In the genomic region with DNA sequence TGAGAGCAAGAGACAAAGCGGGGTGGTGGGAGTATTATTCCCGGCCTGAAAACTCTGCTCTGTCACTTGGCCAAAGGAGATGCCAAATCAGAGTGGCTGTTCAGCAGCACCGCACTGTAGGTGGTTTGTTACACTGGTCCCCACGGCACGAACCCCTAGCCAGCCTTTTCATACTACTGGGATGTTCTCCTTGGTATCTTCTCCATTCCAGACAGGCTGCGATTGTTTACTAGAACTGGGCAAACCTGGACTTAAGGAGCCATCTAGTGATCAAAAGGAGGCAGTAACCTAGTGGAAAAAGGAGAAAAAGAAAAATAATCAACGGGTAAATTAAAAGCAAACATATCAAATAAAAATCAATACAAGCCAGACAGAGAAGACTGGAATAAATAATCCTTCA, we compare ENCODE assay signal across 8 cellular contexts. TPM values are rescaled to one million over a fixed set of nuclear protein-coding genes. Genes with fewer than 3 reads are reported as not detected.
DNase-seq lines count a peak whose midpoint lies in the region; ATAC-seq and TF ChIP-seq lines count a peak whose summit lies in the region.

No MANE protein-coding gene starts in this region.

- no peak overlapping the region for H3K9ac ChIP-seq in Karpas-422 (ENCODE audit: low read length)

- H3K4me3 Mint-ChIP-seq in activated CD4-positive, alpha-beta memory T cell treated with anti-CD3 and anti-CD28 coated beads for 36 hours = no peak overlapping the region

- H3K4me1 ChIP-seq in Karpas-422 (ENCODE audit: low read length) (no peaks in the 10 kb centered on the region), mucosa of descending colon (ENCODE audit: low read depth) (no peaks in the 10 kb centered on the region)

- no peaks in the 10 kb centered on the region for H3K9me2 ChIP-seq in Karpas-422 (replicated peaks; ENCODE audit: insufficient read depth, low read length)

- no peaks in the 10 kb centered on the region for H3K4me1 Mint-ChIP-seq in activated CD4-positive, alpha-beta memory T cell treated with anti-CD3 and anti-CD28 coated beads for 36 hours (ENCODE audit: low read depth)

- H3K36me3 ChIP-seq in Karpas-422 (ENCODE audit: insufficient read depth, low read length) (no peaks in the 10 kb centered on the region), mucosa of descending colon (ENCODE audit: low read depth) (no peaks in the 10 kb centered on the region)

- H2AFZ ChIP-seq in Karpas-422 (ENCODE audit: low read length) = no peak overlapping the region

- ATAC-seq in GM18519 (IDR thresholded peaks at IDR 0.05; ENCODE audit: low FRiP score, unreplicated experiment) (peak; percentile 59), mucosa of descending colon (peak; percentile 53), HG03354 (IDR thresholded peaks at IDR 0.05; ENCODE audit: poor library complexity, severe bottlenecking, unreplicated experiment) (no peak)

- TF ChIP-seq CTCF in astrocyte of the cerebellum (IDR thresholded peaks at IDR 0.05; ENCODE audit: low read depth, low read length, missing control alignments) = peak; percentile 61
- TF ChIP-seq CTCF in mucosa of descending colon (IDR thresholded peaks at IDR 0.05) = no peak

- peak; percentile 24 for DNase-seq in A172 (ENCODE audit: low spot score)
- peak; percentile 43 for DNase-seq in Karpas-422
- peak; percentile 13 for DNase-seq in astrocyte of the cerebellum (ENCODE audit: low read depth)
- DNase-seq in mucosa of descending colon = no peak
- DNase-seq in NCI-H1048 (lab: John Stamatoyannopoulos, UW) = no peak
- no peak for DNase-seq in activated CD4-positive, alpha-beta memory T cell treated with anti-CD3 and anti-CD28 coated beads for 36 hours

- in situ Hi-C loops in astrocyte of the cerebellum (cut with HindIII; ENCODE audit: low sequenced_read_pairs) = no loop called here

- H3K27me3 Mint-ChIP-seq in activated CD4-positive, alpha-beta memory T cell treated with anti-CD3 and anti-CD28 coated beads for 36 hours = peaks cover 4% of the 10 kb centered on the region

- no peaks in the 10 kb centered on the region for H4K20me1 ChIP-seq in Karpas-422 (ENCODE audit: insufficient read depth, low read depth, low read length)

- no peak overlapping the region for H3K27ac ChIP-seq in Karpas-422 (ENCODE audit: low read length)

- CTCF ChIA-PET in activated CD4-positive, alpha-beta memory T cell treated with anti-CD3 and anti-CD28 coated beads for 36 hours (lab: Charles Lee) = no interaction called here

- intact Hi-C loops in mucosa of descending colon (cut with DNase I, micrococcal nuclease) = loop anchor here in 1 of 2 donors (5.0 kb wide), 1 partner anchor 100 kb away; no protein-coding TSS in a partner anchor
- intact Hi-C loops in activated CD4-positive, alpha-beta memory T cell treated with anti-CD3 and anti-CD28 coated beads for 36 hours (cut with micrococcal nuclease) = no loop called here

- no peak overlapping the region for H3K4me2 ChIP-seq in Karpas-422 (ENCODE audit: low read depth, low read length, poor library complexity, severe bottlenecking)

- H3K9me3 ChIP-seq in Karpas-422 (ENCODE audit: low read length) (no peaks in the 10 kb centered on the region), mucosa of descending colon (no peaks in the 10 kb centered on the region)

- H3K4me3 ChIP-seq in Karpas-422 (ENCODE audit: low read length) (no peak overlapping the region), astrocyte of the cerebellum (ENCODE audit: low read depth, low read length) (no peak overlapping the region), mucosa of descending colon (no peak overlapping the region)

- POLR2A ChIA-PET in activated CD4-positive, alpha-beta memory T cell treated with anti-CD3 and anti-CD28 coated beads for 36 hours (lab: Charles Lee) = no interaction called here

- no peaks in the 10 kb centered on the region for H3K9me3 Mint-ChIP-seq in activated CD4-positive, alpha-beta memory T cell treated with anti-CD3 and anti-CD28 coated beads for 36 hours

- H3K27me3 ChIP-seq in Karpas-422 (ENCODE audit: low read length) = no peaks in the 10 kb centered on the region

- H3K36me3 Mint-ChIP-seq in activated CD4-positive, alpha-beta memory T cell treated with anti-CD3 and anti-CD28 coated beads for 36 hours = no peaks in the 10 kb centered on the region

- no peak overlapping the region for H3K27ac Mint-ChIP-seq in activated CD4-positive, alpha-beta memory T cell treated with anti-CD3 and anti-CD28 coated beads for 36 hours

- no peaks in the 10 kb centered on the region for H3K79me2 ChIP-seq in Karpas-422 (ENCODE audit: low read length)

RNA-seq across cellular contexts. Expression of a gene that starts 58.9 kb away (rescaled TPM):
- 2.1 and 2.4 TPM in 2 replicates for total RNA-seq in A172 (2014; rRNA removed; shearing (Covaris generic))
- total RNA-seq in Karpas-422 (2014; rRNA removed; shearing (Covaris generic); ENCODE audit: low replicate concordance) = 3.2 and 5.0 TPM in 2 replicates
- total RNA-seq in mucosa of descending colon = 10 to 100 TPM; 13.3 to 40.4 (median 14.6) TPM
- total RNA-seq in activated CD4-positive, alpha-beta memory T cell treated with anti-CD3 and anti-CD28 coated beads for 36 hours = 1 to 10 TPM; 2.6 to 3.4 TPM

Comparison
In these comparisons a context has a peak if more than half of its experiments do, and no peak if none do; other contexts are left out.
1. DNase-seq: peak in A172 (single experiment), Karpas-422 (single experiment) and astrocyte of the cerebellum (single experiment); none in mucosa of descending colon (0 of 3), NCI-H1048 (single experiment) and activated CD4-positive, alpha-beta memory T cell treated with anti-CD3 and anti-CD28 coated beads for 36 hours (single experiment).